9 cellular contexts compared by ENCODE assay signal in genomic region chr22:36375071-36375980, GRCh38. TPM values are rescaled to one million over a fixed set of nuclear protein-coding genes. Genes with fewer than 3 reads are reported as not detected.
A peak's percentile ranks its signal among the peaks of the same experiment; 100 is the strongest.
DNase-seq lines count a peak whose midpoint lies in the region; ATAC-seq and TF ChIP-seq lines count a peak whose summit lies in the region.
"Had no signal": no experiment of that assay in that cellular context is flagged by ENCODE, and none has a peak within 500 bp of the region (broad histone marks: within the 10 kb centered on the region; RNA-seq: fewer than 3 reads in every experiment).

No MANE protein-coding gene starts in this region.

- no peaks in the 10 kb centered on the region for H3K9me3 Mint-ChIP-seq in activated CD8-positive, alpha-beta memory T cell treated with anti-CD3 and anti-CD28 coated beads, Interleukin-2, amount 10 ng/mL, durations not matched to agents 7 days and 5 days (ENCODE audit: low read depth)
- H3K9me3 Mint-ChIP-seq in activated naive CD8-positive, alpha-beta T cell treated with anti-CD3 and anti-CD28 coated beads, Interleukin-2, amount 50 U/mL, for 24 hours = no peaks in the 10 kb centered on the region

- H3K4me1 Mint-ChIP-seq in activated CD8-positive, alpha-beta memory T cell treated with anti-CD3 and anti-CD28 coated beads, Interleukin-2, amount 10 ng/mL, durations not matched to agents 7 days and 5 days = peaks cover 96% of the 10 kb centered on the region
- H3K4me1 Mint-ChIP-seq in activated naive CD8-positive, alpha-beta T cell treated with anti-CD3 and anti-CD28 coated beads, Interleukin-2, amount 50 U/mL, for 24 hours = peaks cover 97% of the 10 kb centered on the region

- whole genome bisulfite sequencing in liver = 53% methylated on average over 9 of the region's 9 CpGs
- WGBS in thyroid gland, 2 donors = 69 to 78% methylated on average over 7 to 8 of the region's 9 CpGs

- H3K4me1 ChIP-seq in liver (ENCODE audit: control insufficient read depth in 4 of 4, insufficient read depth in 4 of 4, low read length in 3 of 4) = peaks cover 33 to 64% (median 50%) of the 10 kb centered on the region in 4 donors
- peaks cover 62 to 98% of the 10 kb centered on the region in 2 donors for H3K4me1 ChIP-seq in thyroid gland

- TF ChIP-seq CTCF in liver (IDR thresholded peaks at IDR 0.05; ENCODE audit: low read depth, low read length, missing input control) (no peak), thyroid gland (IDR thresholded peaks at IDR 0.05) (no peak)

- intact Hi-C loops in thyroid gland (cut with DNase I) = no loop called here

- peak overlapping the region; percentile 87 for H3K27ac Mint-ChIP-seq in activated CD8-positive, alpha-beta memory T cell treated with anti-CD3 and anti-CD28 coated beads, Interleukin-2, amount 10 ng/mL, durations not matched to agents 7 days and 5 days
- H3K27ac Mint-ChIP-seq in activated naive CD8-positive, alpha-beta T cell treated with anti-CD3 and anti-CD28 coated beads, Interleukin-2, amount 50 U/mL, for 24 hours = peak overlapping the region; percentile 90

- no peak for DNase-seq in activated CD8-positive, alpha-beta memory T cell treated with anti-CD3 and anti-CD28 coated beads, Interleukin-2, amount 10 ng/mL, durations not matched to agents 7 days and 5 days
- no peak for DNase-seq in activated CD8-positive, alpha-beta memory T cell treated with anti-CD3 and anti-CD28 coated beads, Interleukin-2, amount 50 U/mL, for 48 hours
- DNase-seq in activated naive CD8-positive, alpha-beta T cell treated with anti-CD3 and anti-CD28 coated beads, Interleukin-2, amount 50 U/mL, for 24 hours = no peak
- DNase-seq in thyroid gland (no peak), cerebellar nuclear complex (lab: John Stamatoyannopoulos, UW) (no peak)
- DNase-seq in effector CD4-positive, alpha-beta T cell = no peak

- H3K27me3 ChIP-seq in liver (ENCODE audit: control insufficient read depth in 4 of 4, insufficient read depth in 4 of 4, low read length in 3 of 4) (no peaks in the 10 kb centered on the region), thyroid gland (no peaks in the 10 kb centered on the region)

- CTCF ChIA-PET in activated CD8-positive, alpha-beta memory T cell treated with anti-CD3 and anti-CD28 coated beads, Interleukin-2, amount 10 ng/mL, durations not matched to agents 7 days and 5 days (lab: Charles Lee) = interaction anchor here (0.7 to 7.7 kb wide), 10 partner anchors 10 to 107 kb away, joined by 3 to 47 read pairs (median 4); no protein-coding TSS in a partner anchor

- peak overlapping the region; percentile 3 to 58 for H3K27ac ChIP-seq in liver (ENCODE audit: low read depth in 1 of 2, low read length in 2 of 2)
- H3K27ac ChIP-seq in thyroid gland = peak overlapping the region; percentile 88 to 99 (median 93)
- H3K27ac ChIP-seq: KMS-11 had no signal

- H3K9me3 ChIP-seq in liver (ENCODE audit: control insufficient read depth in 4 of 4, low read length in 3 of 4) (no peaks in the 10 kb centered on the region), thyroid gland (no peaks in the 10 kb centered on the region)

- H3K9ac ChIP-seq in liver (ENCODE audit: low read depth in 1 of 2, low read length in 2 of 2) = peak overlapping the region in 1 of 2 donors; percentile 37
- H3K9ac ChIP-seq: KMS-11 had no signal

- no peak for ATAC-seq in activated CD8-positive, alpha-beta memory T cell treated with anti-CD3 and anti-CD28 coated beads, Interleukin-2, amount 10 ng/mL, durations not matched to agents 7 days and 5 days
- ATAC-seq in activated naive CD8-positive, alpha-beta T cell treated with anti-CD3 and anti-CD28 coated beads, Interleukin-2, amount 50 U/mL, for 24 hours = no peak
- ATAC-seq in HG03097 (IDR thresholded peaks at IDR 0.05; ENCODE audit: low FRiP score, unreplicated experiment) = no peak

- no peak for TF ChIP-seq RAD21 in liver (IDR thresholded peaks at IDR 0.05)

- H3K4me3 Mint-ChIP-seq in activated CD8-positive, alpha-beta memory T cell treated with anti-CD3 and anti-CD28 coated beads, Interleukin-2, amount 10 ng/mL, durations not matched to agents 7 days and 5 days = peak overlapping the region; percentile 35
- H3K4me3 Mint-ChIP-seq in activated naive CD8-positive, alpha-beta T cell treated with anti-CD3 and anti-CD28 coated beads, Interleukin-2, amount 50 U/mL, for 24 hours = peak overlapping the region; percentile 55

- H3K36me3 ChIP-seq in liver (ENCODE audit: control insufficient read depth in 4 of 4, insufficient read depth in 3 of 4, low read depth in 1 of 4, low read length in 3 of 4) = peaks cover 0 to 2% (median 0%) of the 10 kb centered on the region in 4 donors
- no peaks in the 10 kb centered on the region for H3K36me3 ChIP-seq in thyroid gland

- H3K36me3 Mint-ChIP-seq in activated CD8-positive, alpha-beta memory T cell treated with anti-CD3 and anti-CD28 coated beads, Interleukin-2, amount 10 ng/mL, durations not matched to agents 7 days and 5 days = peaks cover 67% of the 10 kb centered on the region
- H3K36me3 Mint-ChIP-seq in activated naive CD8-positive, alpha-beta T cell treated with anti-CD3 and anti-CD28 coated beads, Interleukin-2, amount 50 U/mL, for 24 hours (ENCODE audit: low read depth) = peaks cover 65% of the 10 kb centered on the region

- TF ChIP-seq POLR2A in thyroid gland (IDR thresholded peaks at IDR 0.05) = no peak

- no peak overlapping the region for H3K4me3 ChIP-seq in liver (ENCODE audit: low read depth in 1 of 3, low read length in 3 of 3)
- H3K4me3 ChIP-seq in thyroid gland (replicated peaks in 1 of 3) = no peak overlapping the region

- H3K27me3 Mint-ChIP-seq in activated CD8-positive, alpha-beta memory T cell treated with anti-CD3 and anti-CD28 coated beads, Interleukin-2, amount 10 ng/mL, durations not matched to agents 7 days and 5 days = no peaks in the 10 kb centered on the region
- H3K27me3 Mint-ChIP-seq in activated naive CD8-positive, alpha-beta T cell treated with anti-CD3 and anti-CD28 coated beads, Interleukin-2, amount 50 U/mL, for 24 hours = no peaks in the 10 kb centered on the region

TF ChIP-seq in liver, 16 proteins besides CTCF, POLR2A, EP300 and RAD21:
- TF ChIP-seq HNF4A (conservative IDR thresholded peaks at IDR 0.05) = no peak
- TF ChIP-seq MAX (IDR thresholded peaks at IDR 0.05) = no peak
- peak; percentile 50 for TF ChIP-seq NR2F2 (IDR thresholded peaks at IDR 0.05)
- no peak for TF ChIP-seq ZBTB33 (IDR thresholded peaks at IDR 0.05)
- no peak for TF ChIP-seq FOXA2 (IDR thresholded peaks at IDR 0.05)
- TF ChIP-seq HNF4G (IDR thresholded peaks at IDR 0.05) = no peak
- no peak for TF ChIP-seq JUND (IDR thresholded peaks at IDR 0.05)
- TF ChIP-seq REST (IDR thresholded peaks at IDR 0.05) = no peak
- peak; percentile 34 for TF ChIP-seq YY1 (IDR thresholded peaks at IDR 0.05)
- no peak for TF ChIP-seq TAF1 (conservative IDR thresholded peaks at IDR 0.05)
- TF ChIP-seq FOXA1 (IDR thresholded peaks at IDR 0.05) = no peak
- TF ChIP-seq GABPA (IDR thresholded peaks at IDR 0.05 in 1 of 2, conservative IDR thresholded peaks at IDR 0.05 in 1 of 2) = no peak
- TF ChIP-seq RXRA (IDR thresholded peaks at IDR 0.05) = no peak
- no peak for TF ChIP-seq EGR1 (IDR thresholded peaks at IDR 0.05; ENCODE audit: low read depth in 2 of 2)

RNA-seq across cellular contexts. Expression of gene MYH9, which starts 12.4 kb away (rescaled TPM):
- total RNA-seq in activated CD8-positive, alpha-beta memory T cell treated with anti-CD3 and anti-CD28 coated beads, Interleukin-2, amount 10 ng/mL, durations not matched to agents 7 days and 5 days = 100 to 1,000 TPM; 695 to 913 TPM
- total RNA-seq in liver (100 to 1,000 TPM; 123 to 150 TPM), thyroid gland (100 to 1,000 TPM; 228 to 375 (median 275) TPM)
- polyA plus RNA-seq in liver = 10 to 100 TPM; 32.3 to 74.1 TPM
